11 cellular contexts compared by ENCODE assay signal in the genomic region with DNA sequence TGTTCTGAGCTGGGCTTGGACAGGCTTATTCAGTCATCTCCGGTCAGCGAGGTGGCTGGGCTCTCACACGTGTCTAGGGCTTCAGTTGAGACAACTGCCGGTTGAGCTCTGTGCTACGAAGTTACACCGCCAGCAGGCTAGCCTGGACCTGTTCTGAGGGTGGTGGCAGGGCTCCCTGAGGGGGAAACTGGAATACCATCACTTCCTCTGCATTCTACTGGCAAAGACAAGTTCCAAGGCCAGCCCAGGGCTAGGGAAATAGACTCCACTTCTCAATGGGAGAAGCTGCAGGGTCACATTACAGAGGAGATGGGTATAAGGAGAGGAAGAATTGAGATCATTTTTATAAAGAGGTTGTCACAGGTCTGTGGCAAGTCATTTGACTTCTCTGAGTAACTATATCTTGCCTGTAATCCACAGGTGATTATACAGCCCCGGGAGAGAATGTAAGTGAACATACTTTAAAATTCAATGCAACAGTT. TPM values are rescaled to one million over a fixed set of nuclear protein-coding genes. Genes with fewer than 3 reads are reported as not detected.
DNase-seq lines count a peak whose midpoint lies in the region.
"Had no signal": no experiment of that assay in that cellular context is flagged by ENCODE, and none has a peak within 500 bp of the region (broad histone marks: within the 10 kb centered on the region; RNA-seq: fewer than 3 reads in every experiment).

No MANE protein-coding gene starts in this region.

- in situ Hi-C loops in T47D (cut with HindIII; ENCODE audit: low pct_unique_long_range_greater_than_20kb, low sequenced_read_pairs), result no loop called here

- no peaks in the 10 kb centered on the region for H3K27me3 ChIP-seq in layer of hippocampus (ENCODE audit: control insufficient read depth, insufficient read depth, low read length)

- peak overlapping the region; percentile 64 for H3K27ac ChIP-seq in layer of hippocampus (ENCODE audit: low read depth, low read length)
- H3K27ac ChIP-seq in temporal lobe (ENCODE audit: low read depth, low read length), result peak overlapping the region; percentile 94

- peak; percentile 68 for DNase-seq in NCI-H2107 (lab: John Stamatoyannopoulos, UW)
- peak; percentile 11 to 80 for DNase-seq in T47D (ENCODE audit: low read depth in 1 of 2, low spot score in 1 of 2)
- DNase-seq in mucosa of gallbladder (ENCODE audit: low spot score), result no peak
- no peak for DNase-seq in H4 (ENCODE audit: low spot score)
- no peak for DNase-seq in activated CD4-positive, alpha-beta T cell treated with anti-CD3 and anti-CD28 coated beads for 1 hour
- DNase-seq: activated CD8-positive, alpha-beta T cell treated with anti-CD3 and anti-CD28 coated beads, Interleukin-2, amount 10 ng/mL, durations not matched to agents 7 days and 5 days; retina; SIG-M5; stimulated activated naive CD4-positive, alpha-beta T cell treated with Interleukin-2 at 50 U/mL for 16 hours had no signal

RNA-seq across cellular contexts. Expression of gene SCHIP1, which starts 42.2 kb away (rescaled TPM):
- total RNA-seq in temporal lobe, result 34.7 TPM
- total RNA-seq in mucosa of gallbladder, result 5.0 TPM
- total RNA-seq in H4 (2014; rRNA removed; shearing (Covaris generic)), result 3.2 and 3.4 TPM in 2 replicates
- total RNA-seq: activated CD8-positive, alpha-beta T cell treated with anti-CD3 and anti-CD28 coated beads, Interleukin-2, amount 10 ng/mL, durations not matched to agents 7 days and 5 days had no signal

Comparison
In these comparisons a context has a peak if more than half of its experiments do, and no peak if none do; other contexts are left out.
1. DNase-seq: peak in NCI-H2107 (single experiment) and T47D (2 of 2); none in mucosa of gallbladder (single experiment), H4 (single experiment) and activated CD4-positive, alpha-beta T cell treated with anti-CD3 and anti-CD28 coated beads for 1 hour (single experiment).